ENCODE assay signal across 10 cellular contexts in genomic region chr6:42104095-42104806, GRCh38. TPM values are rescaled to one million over a fixed set of nuclear protein-coding genes. Genes with fewer than 3 reads are reported as not detected.
DNase-seq lines count a peak whose midpoint lies in the region; ATAC-seq and TF ChIP-seq lines count a peak whose summit lies in the region.
"Had no signal": no experiment of that assay in that cellular context is flagged by ENCODE, and none has a peak within 500 bp of the region (broad histone marks: within the 10 kb centered on the region; RNA-seq: fewer than 3 reads in every experiment).

No MANE protein-coding gene starts in this region.

- peaks cover 17% of the 10 kb centered on the region for H3K4me1 Mint-ChIP-seq in MCF 10A (ENCODE audit: insufficient read depth, unreplicated experiment)

- H3K27me3 ChIP-seq in breast epithelium, result no peaks in the 10 kb centered on the region
- peaks cover 0 to 13% (median 0%) of the 10 kb centered on the region in 9 donors for H3K27me3 ChIP-seq in heart left ventricle

- no peak for DNase-seq in breast epithelium (ENCODE audit: low spot score in 2 of 2)
- no peak for DNase-seq in MCF 10A (ENCODE audit: unreplicated experiment)
- peak; percentile 57 for DNase-seq in OCI-M2 (lab: John Stamatoyannopoulos, UW; ENCODE audit: unreplicated experiment)
- peak; percentile 45 to 72 (median 60) for DNase-seq in activated naive CD4-positive, alpha-beta T cell (lab: John Stamatoyannopoulos, UW)
- DNase-seq in heart left ventricle, result peak; percentile 55 to 84 (median 80)
- no peak for DNase-seq in retinal pigment epithelial cell (ENCODE audit: low read depth)
- no peak for DNase-seq in 8988T

- H3K9me3 Mint-ChIP-seq in MCF 10A (ENCODE audit: unreplicated experiment), result no peaks in the 10 kb centered on the region

- no peaks in the 10 kb centered on the region for H3K9me3 ChIP-seq in breast epithelium
- no peaks in the 10 kb centered on the region for H3K9me3 ChIP-seq in heart left ventricle
- H3K9me3 ChIP-seq: A549 had no signal

- TF ChIP-seq CTCF in breast epithelium (IDR thresholded peaks at IDR 0.05) (peak in 2 of 3 donors; percentile 35 to 42), MCF 10A (IDR thresholded peaks at IDR 0.05; ENCODE audit: unreplicated experiment) (no peak), heart left ventricle (IDR thresholded peaks at IDR 0.05) (peak; percentile 63 to 89 (median 78)), retinal pigment epithelial cell (conservative IDR thresholded peaks at IDR 0.05; ENCODE audit: low read depth, low read length) (peak; percentile 85)

- H3K4me3 ChIP-seq in breast epithelium (peak overlapping the region; percentile 38 to 69 (median 39)), heart left ventricle (peak overlapping the region; percentile 17 to 64 (median 50)), retinal pigment epithelial cell (ENCODE audit: low read length) (peak overlapping the region; percentile 28)
- H3K4me3 ChIP-seq: A549 had no signal

- H3K4me3 Mint-ChIP-seq in MCF 10A (ENCODE audit: unreplicated experiment), result no peak overlapping the region

- whole genome bisulfite sequencing in heart left ventricle, 4 donors, result 5 to 11% (median 8%) methylated on average over 46 to 66 of the region's 66 CpGs

- H3K4me1 ChIP-seq in breast epithelium, result peaks cover 0 to 6% of the 10 kb centered on the region in 2 donors
- peaks cover 0 to 37% (median 12%) of the 10 kb centered on the region in 12 donors for H3K4me1 ChIP-seq in heart left ventricle

- intact Hi-C loops in breast epithelium (cut with DNase I; ENCODE audit: low total_unique reads) (no loop called here), MCF 10A (cut with micrococcal nuclease) (no loop called here), heart left ventricle (cut with DNase I) (loop anchor here in 1 of 10 donors (2.0 kb wide), 1 partner anchor 29 kb away; no protein-coding TSS in a partner anchor)

- BruUV-seq in MCF 10A (replicated peaks; lab: Mats Ljungman, UMichigan), result no TSS peak

- TF ChIP-seq POLR2A in breast epithelium (IDR thresholded peaks at IDR 0.05) (no peak), heart left ventricle (IDR thresholded peaks at IDR 0.05) (peak in 1 of 2 donors; percentile 15)

- peaks cover 22% of the 10 kb centered on the region for H3K36me3 Mint-ChIP-seq in MCF 10A (ENCODE audit: insufficient read depth, unreplicated experiment)

- H3K27ac Mint-ChIP-seq in MCF 10A (ENCODE audit: low read depth, unreplicated experiment), result no peak overlapping the region

- H3K36me3 ChIP-seq in breast epithelium (no peaks in the 10 kb centered on the region), heart left ventricle (no peaks in the 10 kb centered on the region)

- POLR2A ChIA-PET in MCF 10A (lab: Yijun Ruan, JAX), result interaction anchor here (1.3 kb wide), 1 partner anchor 35 kb away, joined by 4 read pairs; no protein-coding TSS in a partner anchor

- ATAC-seq in heart left ventricle (peak; percentile 43 to 86 (median 78)), GM18520 (IDR thresholded peaks at IDR 0.05; ENCODE audit: unreplicated experiment) (no peak)

- peak overlapping the region in 1 of 2 donors; percentile 49 for H3K27ac ChIP-seq in breast epithelium
- peak overlapping the region in 8 of 12 donors; percentile 2 to 64 (median 32) for H3K27ac ChIP-seq in heart left ventricle
- H3K27ac ChIP-seq: A549 had no signal

- CTCF ChIA-PET in MCF 10A (lab: Yijun Ruan, JAX), result interaction anchor here (0.8 to 1.5 kb wide), 3 partner anchors 8 to 444 kb away, joined by 3 to 6 read pairs (median 3); no protein-coding TSS in a partner anchor

- no peaks in the 10 kb centered on the region for H3K27me3 Mint-ChIP-seq in MCF 10A (ENCODE audit: insufficient read depth, unreplicated experiment)

RNA-seq across cellular contexts. Expression of gene C6orf132, which starts 38.2 kb away (rescaled TPM):
- total RNA-seq in breast epithelium (10 to 100 TPM in 2 of 3 donors, 1 to 10 TPM in 1; 4.2 to 20.2 (median 10.2) TPM), MCF 10A (2022) (19.5 and 31.9 TPM in 2 replicates), heart left ventricle (1 to 10 TPM; 1.8 to 5.7 (median 2.2) TPM)
- polyA plus RNA-seq in heart left ventricle, result 1 to 10 TPM in 1 of 2 donors, under 1 TPM in 1; 0.30 to 3.0 TPM
- total RNA-seq: pulmonary artery endothelial cell had no signal

RNA-seq across cellular contexts. Expression of gene TAF8, which starts 53.9 kb away (rescaled TPM):
- total RNA-seq in breast epithelium, result 10 to 100 TPM; 15.7 to 25.4 (median 21.1) TPM
- total RNA-seq in MCF 10A (2022), result 23.8 and 25.8 TPM in 2 replicates
- total RNA-seq in heart left ventricle, result 10 to 100 TPM; 24.4 to 38.7 (median 28.4) TPM
- polyA plus RNA-seq in heart left ventricle, result 10 to 100 TPM; 18.5 to 24.7 TPM

Comparison
In these comparisons a context has a peak if more than half of its experiments do, and no peak if none do; other contexts are left out.
1. DNase-seq: peak in OCI-M2 (single experiment), activated naive CD4-positive, alpha-beta T cell (4 of 4) and heart left ventricle (5 of 5); none in breast epithelium (0 of 2), MCF 10A (single experiment), retinal pigment epithelial cell (single experiment) and 8988T (single experiment).
2. Peak in every context shown above with its lines, with median percentiles within 50 percentile points of each other: H3K4me3 ChIP-seq.